14 cellular contexts compared by ENCODE assay signal in the genomic region with DNA sequence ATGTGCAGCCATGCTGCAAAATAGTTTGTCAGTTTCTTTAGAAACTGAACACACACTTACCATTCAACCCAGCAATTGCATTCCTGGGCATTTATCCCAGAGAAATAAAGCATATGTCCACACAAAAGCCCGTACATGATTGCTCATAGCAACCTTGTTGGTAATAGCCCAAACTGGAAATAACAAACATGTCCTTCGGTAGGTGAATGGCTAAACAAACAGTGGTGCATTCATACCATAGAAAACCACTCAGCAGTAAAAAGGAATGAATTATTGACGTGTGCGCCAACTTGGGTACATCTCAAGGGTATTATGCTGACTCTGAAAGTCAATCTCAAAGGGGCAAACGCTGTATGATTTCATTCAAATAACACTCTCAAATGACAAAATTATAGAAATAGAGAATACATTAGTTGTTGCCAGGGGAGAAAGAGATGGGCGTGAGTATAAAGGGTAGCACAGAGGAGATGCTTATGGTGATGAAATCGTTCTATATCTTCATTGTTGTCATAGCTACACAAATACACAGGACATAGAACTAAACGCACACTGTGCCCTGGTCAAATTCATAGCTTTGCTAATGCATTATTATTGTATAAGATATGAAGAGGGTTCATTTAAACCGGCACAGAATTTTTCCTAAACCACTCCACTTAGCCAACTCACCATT. TPM values are rescaled to one million over a fixed set of nuclear protein-coding genes. Genes with fewer than 3 reads are reported as not detected.
DNase-seq lines count a peak whose midpoint lies in the region; ATAC-seq and TF ChIP-seq lines count a peak whose summit lies in the region.
"Had no signal": no experiment of that assay in that cellular context is flagged by ENCODE, and none has a peak within 500 bp of the region (broad histone marks: within the 10 kb centered on the region; RNA-seq: fewer than 3 reads in every experiment).

No MANE protein-coding gene starts in this region.

- 47 to 51% (median 51%) methylated on average over 9 of the region's 9 CpGs for WGBS in psoas muscle, 3 donors

- intact Hi-C loops in psoas muscle (cut with DNase I) = no loop called here

- H3K9ac ChIP-seq in SK-N-MC (ENCODE audit: insufficient read length) = peak overlapping the region; percentile 39

- no peak for ATAC-seq in psoas muscle
- ATAC-seq: activated T-cell treated with anti-CD3 and anti-CD28 coated beads, Interleukin-2, amount 50 U/mL, for 4 hours; HepG2 had no signal

- H3K9me3 ChIP-seq in SK-N-MC (ENCODE audit: low read depth, low read length) (0 out of 2 replicates have a peak, but pooled peaks cover 2% of the 10 kb centered on the region), psoas muscle (no peaks in the 10 kb centered on the region)

- DNase-seq in GOT3 (lab: John Stamatoyannopoulos, UW) = peak; percentile 34
- DNase-seq in NCI-H2029 treated with DMSO at 0.1 percent for 48 hours (lab: John Stamatoyannopoulos, UW) = peak; percentile 99
- DNase-seq in SK-N-MC (ENCODE audit: low read depth, low spot score) = no peak
- DNase-seq in superior temporal gyrus (ENCODE audit: extremely low spot score) = peak; percentile 11
- DNase-seq in psoas muscle = no peak
- DNase-seq in stimulated activated CD4-positive, alpha-beta T cell treated with anti-CD3 and anti-CD28 coated beads, Interleukin-4, amount 100 ng/mL, for 4 hours = no peak
- DNase-seq in NCI-H2227 treated with DMSO at 0.1 percent for 48 hours (lab: John Stamatoyannopoulos, UW) = no peak
- DNase-seq: activated CD4-positive, alpha-beta T cell treated with anti-CD3 and anti-CD28 coated beads, Interleukin-2, amount 10 ng/mL, durations not matched to agents 7 days and 5 days; activated T-cell treated with anti-CD3 and anti-CD28 coated beads, Interleukin-2, amount 50 U/mL, for 4 hours; dermis blood vessel endothelial cell; NCI-H1930 had no signal

- no peaks in the 10 kb centered on the region for H3K4me1 ChIP-seq in psoas muscle

- H3K27ac ChIP-seq in SK-N-MC (peak overlapping the region; percentile 95), psoas muscle (no peak overlapping the region)

- TF ChIP-seq CTCF in psoas muscle (IDR thresholded peaks at IDR 0.05) = no peak

- H3K4me3 ChIP-seq in SK-N-MC (peak overlapping the region; percentile 39; the same call in 1 of the 2 replicates), psoas muscle (no peak overlapping the region)
- H3K4me3 ChIP-seq: smooth muscle cell had no signal

- peaks cover 6% of the 10 kb centered on the region; the same call in 1 of the 2 replicates for H3K36me3 ChIP-seq in SK-N-MC (ENCODE audit: insufficient read depth, low read length)
- no peaks in the 10 kb centered on the region for H3K36me3 ChIP-seq in psoas muscle (ENCODE audit: insufficient read depth in 1 of 2, low read depth in 1 of 2)

- H3K27me3 ChIP-seq in psoas muscle (ENCODE audit: insufficient read depth in 3 of 3, low read length in 2 of 3) = no peaks in the 10 kb centered on the region

RNA-seq across cellular contexts. Expression of gene DRD1, which starts 58.2 kb away (rescaled TPM):
- total RNA-seq in psoas muscle = under 1 TPM in 1 of 4 donors, not detected in 3; 0.06 TPM
- under 1 TPM in 1 of 3 donors, not detected in 2; 0.01 TPM for polyA plus RNA-seq in psoas muscle
- total RNA-seq: activated CD4-positive, alpha-beta T cell treated with anti-CD3 and anti-CD28 coated beads, Interleukin-2, amount 10 ng/mL, durations not matched to agents 7 days and 5 days; dermis blood vessel endothelial cell; HepG2; T-helper 1 cell treated with Interleukin-12 subunit alpha and Interleukin-12 subunit beta and Interleukin-4 antibody, amounts not matched to agents 30 ng/mL and 1 ng/mL, for 36 hours had no signal
- polyA plus RNA-seq: HepG2 had no signal

Comparison
In these comparisons a context has a peak if more than half of its experiments do, and no peak if none do; other contexts are left out.
1. DNase-seq: peak in GOT3 (single experiment), NCI-H2029 treated with DMSO at 0.1 percent for 48 hours (single experiment) and superior temporal gyrus (single experiment); none in SK-N-MC (single experiment), psoas muscle (0 of 2), stimulated activated CD4-positive, alpha-beta T cell treated with anti-CD3 and anti-CD28 coated beads, Interleukin-4, amount 100 ng/mL, for 4 hours (0 of 2) and NCI-H2227 treated with DMSO at 0.1 percent for 48 hours (single experiment).